ENCODE assay signal across 1 cellular context in the genomic region with DNA sequence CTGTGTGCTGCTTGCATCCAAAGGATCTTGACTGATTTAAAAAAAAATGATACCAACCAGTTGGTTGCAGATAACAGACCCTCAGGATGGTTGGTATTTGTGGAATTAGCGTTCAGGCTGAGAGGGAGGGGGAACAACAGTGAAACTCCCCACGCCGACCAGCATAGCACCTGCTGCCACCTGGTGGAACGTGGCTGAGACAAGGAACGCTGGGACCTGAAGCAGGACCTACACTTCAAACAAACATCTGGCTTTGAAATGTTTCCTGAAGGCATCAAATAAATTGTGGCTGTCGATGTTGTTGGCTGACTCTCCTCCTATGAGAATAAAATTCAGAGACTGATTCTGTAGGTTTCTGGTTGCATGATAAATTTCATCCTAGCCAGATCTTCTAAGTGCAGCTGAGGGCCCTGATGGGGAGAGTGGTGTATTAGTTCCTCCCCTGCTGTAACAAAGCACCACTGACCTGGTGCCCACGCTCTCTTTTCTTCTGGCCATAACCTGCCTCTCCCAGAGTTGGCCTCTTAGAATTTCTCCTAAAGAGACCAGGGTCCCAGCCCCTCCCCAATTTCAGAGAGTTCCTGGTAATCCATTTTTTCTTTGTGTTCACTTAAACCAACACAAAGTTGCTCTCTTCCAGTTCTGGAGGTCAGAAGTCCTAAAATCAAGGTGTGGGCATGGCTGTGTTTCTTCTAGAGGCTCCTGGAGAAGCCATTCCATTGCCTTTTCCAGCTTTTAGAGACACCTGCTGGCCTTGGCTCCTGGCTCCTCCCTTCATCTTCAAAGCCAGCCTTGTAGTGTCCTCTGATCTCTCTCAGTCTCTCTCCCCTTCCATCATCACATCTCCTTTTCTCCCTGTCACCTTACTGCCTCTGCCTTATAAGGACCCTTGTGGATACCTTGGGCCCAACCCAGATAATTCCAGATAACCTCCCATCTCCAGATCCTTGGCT.
TF ChIP-seq lines count a peak whose summit lies in the region.

No MANE protein-coding gene starts in this region.

TF ChIP-seq in HEK293, 187 proteins besides CTCF, POLR2A, EP300 and RAD21 (continued from another document):
- TF ChIP-seq, protein P1, sequence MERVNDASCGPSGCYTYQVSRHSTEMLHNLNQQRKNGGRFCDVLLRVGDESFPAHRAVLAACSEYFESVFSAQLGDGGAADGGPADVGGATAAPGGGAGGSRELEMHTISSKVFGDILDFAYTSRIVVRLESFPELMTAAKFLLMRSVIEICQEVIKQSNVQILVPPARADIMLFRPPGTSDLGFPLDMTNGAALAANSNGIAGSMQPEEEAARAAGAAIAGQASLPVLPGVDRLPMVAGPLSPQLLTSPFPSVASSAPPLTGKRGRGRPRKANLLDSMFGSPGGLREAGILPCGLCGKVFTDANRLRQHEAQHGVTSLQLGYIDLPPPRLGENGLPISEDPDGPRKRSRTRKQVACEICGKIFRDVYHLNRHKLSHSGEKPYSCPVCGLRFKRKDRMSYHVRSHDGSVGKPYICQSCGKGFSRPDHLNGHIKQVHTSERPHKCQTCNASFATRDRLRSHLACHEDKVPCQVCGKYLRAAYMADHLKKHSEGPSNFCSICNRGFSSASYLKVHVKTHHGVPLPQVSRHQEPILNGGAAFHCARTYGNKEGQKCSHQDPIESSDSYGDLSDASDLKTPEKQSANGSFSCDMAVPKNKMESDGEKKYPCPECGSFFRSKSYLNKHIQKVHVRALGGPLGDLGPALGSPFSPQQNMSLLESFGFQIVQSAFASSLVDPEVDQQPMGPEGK (tag by site-specific recombination; IDR thresholded peaks at IDR 0.05) = peak; percentile 32; the same call in 1 of the 2 replicates
- TF ChIP-seq, protein P2, sequence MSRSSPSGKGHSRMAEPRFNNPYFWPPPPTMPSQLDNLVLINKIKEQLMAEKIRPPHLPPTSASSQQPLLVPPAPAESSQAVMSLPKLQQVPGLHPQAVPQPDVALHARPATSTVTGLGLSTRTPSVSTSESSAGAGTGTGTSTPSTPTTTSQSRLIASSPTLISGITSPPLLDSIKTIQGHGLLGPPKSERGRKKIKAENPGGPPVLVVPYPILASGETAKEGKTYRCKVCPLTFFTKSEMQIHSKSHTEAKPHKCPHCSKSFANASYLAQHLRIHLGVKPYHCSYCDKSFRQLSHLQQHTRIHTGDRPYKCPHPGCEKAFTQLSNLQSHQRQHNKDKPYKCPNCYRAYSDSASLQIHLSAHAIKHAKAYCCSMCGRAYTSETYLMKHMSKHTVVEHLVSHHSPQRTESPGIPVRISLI (tag by site-specific recombination; IDR thresholded peaks at IDR 0.05) = no peak
- TF ChIP-seq, protein P3, sequence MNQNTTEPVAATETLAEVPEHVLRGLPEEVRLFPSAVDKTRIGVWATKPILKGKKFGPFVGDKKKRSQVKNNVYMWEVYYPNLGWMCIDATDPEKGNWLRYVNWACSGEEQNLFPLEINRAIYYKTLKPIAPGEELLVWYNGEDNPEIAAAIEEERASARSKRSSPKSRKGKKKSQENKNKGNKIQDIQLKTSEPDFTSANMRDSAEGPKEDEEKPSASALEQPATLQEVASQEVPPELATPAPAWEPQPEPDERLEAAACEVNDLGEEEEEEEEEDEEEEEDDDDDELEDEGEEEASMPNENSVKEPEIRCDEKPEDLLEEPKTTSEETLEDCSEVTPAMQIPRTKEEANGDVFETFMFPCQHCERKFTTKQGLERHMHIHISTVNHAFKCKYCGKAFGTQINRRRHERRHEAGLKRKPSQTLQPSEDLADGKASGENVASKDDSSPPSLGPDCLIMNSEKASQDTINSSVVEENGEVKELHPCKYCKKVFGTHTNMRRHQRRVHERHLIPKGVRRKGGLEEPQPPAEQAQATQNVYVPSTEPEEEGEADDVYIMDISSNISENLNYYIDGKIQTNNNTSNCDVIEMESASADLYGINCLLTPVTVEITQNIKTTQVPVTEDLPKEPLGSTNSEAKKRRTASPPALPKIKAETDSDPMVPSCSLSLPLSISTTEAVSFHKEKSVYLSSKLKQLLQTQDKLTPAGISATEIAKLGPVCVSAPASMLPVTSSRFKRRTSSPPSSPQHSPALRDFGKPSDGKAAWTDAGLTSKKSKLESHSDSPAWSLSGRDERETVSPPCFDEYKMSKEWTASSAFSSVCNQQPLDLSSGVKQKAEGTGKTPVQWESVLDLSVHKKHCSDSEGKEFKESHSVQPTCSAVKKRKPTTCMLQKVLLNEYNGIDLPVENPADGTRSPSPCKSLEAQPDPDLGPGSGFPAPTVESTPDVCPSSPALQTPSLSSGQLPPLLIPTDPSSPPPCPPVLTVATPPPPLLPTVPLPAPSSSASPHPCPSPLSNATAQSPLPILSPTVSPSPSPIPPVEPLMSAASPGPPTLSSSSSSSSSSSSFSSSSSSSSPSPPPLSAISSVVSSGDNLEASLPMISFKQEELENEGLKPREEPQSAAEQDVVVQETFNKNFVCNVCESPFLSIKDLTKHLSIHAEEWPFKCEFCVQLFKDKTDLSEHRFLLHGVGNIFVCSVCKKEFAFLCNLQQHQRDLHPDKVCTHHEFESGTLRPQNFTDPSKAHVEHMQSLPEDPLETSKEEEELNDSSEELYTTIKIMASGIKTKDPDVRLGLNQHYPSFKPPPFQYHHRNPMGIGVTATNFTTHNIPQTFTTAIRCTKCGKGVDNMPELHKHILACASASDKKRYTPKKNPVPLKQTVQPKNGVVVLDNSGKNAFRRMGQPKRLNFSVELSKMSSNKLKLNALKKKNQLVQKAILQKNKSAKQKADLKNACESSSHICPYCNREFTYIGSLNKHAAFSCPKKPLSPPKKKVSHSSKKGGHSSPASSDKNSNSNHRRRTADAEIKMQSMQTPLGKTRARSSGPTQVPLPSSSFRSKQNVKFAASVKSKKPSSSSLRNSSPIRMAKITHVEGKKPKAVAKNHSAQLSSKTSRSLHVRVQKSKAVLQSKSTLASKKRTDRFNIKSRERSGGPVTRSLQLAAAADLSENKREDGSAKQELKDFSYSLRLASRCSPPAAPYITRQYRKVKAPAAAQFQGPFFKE (tag by site-specific recombination; IDR thresholded peaks at IDR 0.05; ENCODE audit: borderline replicate concordance) = no peak
- no peak for TF ChIP-seq ZNF341 (tag by site-specific recombination; IDR thresholded peaks at IDR 0.05; ENCODE audit: low read depth)
TF ChIP-seq in HEK293: peak in this region for 5.
